ENCODE assay signal across 9 cellular contexts in genomic region chr2:24046599-24046929, GRCh38. TPM values are rescaled to one million over a fixed set of nuclear protein-coding genes. Genes with fewer than 3 reads are reported as not detected.
DNase-seq lines count a peak whose midpoint lies in the region; ATAC-seq and TF ChIP-seq lines count a peak whose summit lies in the region.
"Had no signal": no experiment of that assay in that cellular context is flagged by ENCODE, and none has a peak within 500 bp of the region (broad histone marks: within the 10 kb centered on the region; RNA-seq: fewer than 3 reads in every experiment).

No MANE protein-coding gene starts in this region.

- 0% methylated on average over 1 of the region's 2 CpGs for WGBS in HUES64
- 11% methylated on average over 2 of the region's 2 CpGs for WGBS in mammary epithelial cell (ENCODE audit: low coverage, missing lambda C conversion rate)

- ATAC-seq in HG03097 (IDR thresholded peaks at IDR 0.05; ENCODE audit: low FRiP score, unreplicated experiment) (no peak), GM21367 (IDR thresholded peaks at IDR 0.05; ENCODE audit: unreplicated experiment) (no peak)

- DNase-seq in A673 (ENCODE audit: low spot score) (no peak), mammary epithelial cell (no peak), NCI-H1092 treated with DMSO at 0.1 percent for 48 hours (lab: John Stamatoyannopoulos, UW) (no peak), hepatic stellate cell (ENCODE audit: low spot score) (no peak)

- in situ Hi-C loops in mammary epithelial cell (cut with MboI; ENCODE audit: low sequenced_read_pairs in 2 of 2): no loop called here

- no peak overlapping the region for H2AFZ ChIP-seq in mammary epithelial cell (ENCODE audit: low read depth, low read length)

- POLR2A ChIA-PET in A673 (lab: Charles Lee; ENCODE audit: low non-redundant PET): no interaction called here

- H4K20me1 ChIP-seq in mammary epithelial cell (ENCODE audit: insufficient read depth, low read length): no peaks in the 10 kb centered on the region

- peak overlapping the region; percentile 68 for H3K4me2 ChIP-seq in mammary epithelial cell (ENCODE audit: insufficient read depth, low read depth, low read length)

- BruUV-seq in A673 (replicated peaks; lab: Mats Ljungman, UMichigan) (no TSS peak), mammary epithelial cell (replicated peaks; lab: Mats Ljungman, UMichigan) (no TSS peak)

- no peaks in the 10 kb centered on the region for H3K9me3 ChIP-seq in A673 (ENCODE audit: low read depth, low read length, poor library complexity, severe bottlenecking)
- H3K9me3 ChIP-seq in HUES64 (ENCODE audit: insufficient read depth, low read depth, low read length): no peaks in the 10 kb centered on the region
- H3K9me3 ChIP-seq in mammary epithelial cell (replicated peaks; ENCODE audit: insufficient read depth, low read length): no peaks in the 10 kb centered on the region
- H3K9me3 ChIP-seq in muscle layer of duodenum (ENCODE audit: control insufficient read depth in 1 of 2, low read length in 2 of 2): no peaks in the 10 kb centered on the region

- H3K27ac ChIP-seq in A673 (ENCODE audit: low read depth, low read length, poor library complexity, severe bottlenecking): peak overlapping the region; percentile 62
- H3K27ac ChIP-seq in HUES64 (ENCODE audit: low read depth, low read length): no peak overlapping the region
- no peak overlapping the region for H3K27ac ChIP-seq in mammary epithelial cell (ENCODE audit: insufficient read depth, low read depth, low read length)
- H3K27ac ChIP-seq in muscle layer of duodenum (ENCODE audit: low read length): peak overlapping the region; percentile 67

- H3K27me3 ChIP-seq in A673 (replicated peaks; ENCODE audit: insufficient read depth, low read depth, low read length, poor library complexity) (no peaks in the 10 kb centered on the region), HUES64 (ENCODE audit: insufficient read depth, low read length) (no peaks in the 10 kb centered on the region), mammary epithelial cell (ENCODE audit: insufficient read depth, low read length) (no peaks in the 10 kb centered on the region), muscle layer of duodenum (ENCODE audit: low read depth, low read length) (no peaks in the 10 kb centered on the region)

- peaks cover 17% of the 10 kb centered on the region for H3K4me1 ChIP-seq in A673 (ENCODE audit: insufficient read depth, low read length, poor library complexity, severe bottlenecking)
- H3K4me1 ChIP-seq in HUES64 (ENCODE audit: insufficient read depth, low read length): peaks cover 10% of the 10 kb centered on the region
- peaks cover 8% of the 10 kb centered on the region for H3K4me1 ChIP-seq in mammary epithelial cell (ENCODE audit: insufficient read depth, low read length)
- H3K4me1 ChIP-seq in muscle layer of duodenum (ENCODE audit: control insufficient read depth in 1 of 2, insufficient read depth in 2 of 2, low read length in 2 of 2): peaks cover 3 to 17% of the 10 kb centered on the region in 2 donors

- CTCF ChIA-PET in A673 (lab: Charles Lee) (interaction anchor here (1.5 kb wide), 1 partner anchor 37 kb away, joined by 9 read pairs; the partner anchor contains the start of gene TP53I3), mammary epithelial cell (lab: Charles Lee; ENCODE audit: low non-redundant PET) (no interaction called here)

- H3K79me2 ChIP-seq in mammary epithelial cell (ENCODE audit: insufficient read depth, low read length): peaks cover 23% of the 10 kb centered on the region

- H3K4me3 ChIP-seq in A673 (ENCODE audit: low read depth, low read length, poor library complexity, severe bottlenecking) (peak overlapping the region; percentile 81), HUES64 (ENCODE audit: low read length) (peak overlapping the region; percentile 89), mammary epithelial cell (replicated peaks in 1 of 3; ENCODE audit: insufficient read depth in 1 of 3, low read depth in 2 of 3, low read length in 3 of 3) (peak overlapping the region; percentile 62 to 72 (median 62)), muscle layer of duodenum (ENCODE audit: low read depth in 1 of 2, low read length in 2 of 2) (peak overlapping the region; percentile 82 to 88)

- intact Hi-C loops in A673 (cut with micrococcal nuclease; ENCODE audit: unreplicated experiment) (no loop called here), mammary epithelial cell (cut with micrococcal nuclease) (loop anchor here (2.0 kb wide), 1 partner anchor 32 kb away; no protein-coding TSS in a partner anchor)

- TF ChIP-seq CTCF in A673 (conservative IDR thresholded peaks at IDR 0.05; ENCODE audit: low read depth, low read length): no peak
- no peak for TF ChIP-seq CTCF in mammary epithelial cell (conservative IDR thresholded peaks at IDR 0.05 in 1 of 2, IDR thresholded peaks at IDR 0.05 in 1 of 2; ENCODE audit: extremely low read depth in 1 of 2, insufficient read depth in 1 of 2, low read depth in 1 of 2, low read length in 2 of 2)

- H3K36me3 ChIP-seq in A673 (ENCODE audit: insufficient read depth, low read length, poor library complexity, severe bottlenecking): no peaks in the 10 kb centered on the region
- H3K36me3 ChIP-seq in HUES64 (ENCODE audit: insufficient read depth, low read length): peaks cover 7% of the 10 kb centered on the region
- H3K36me3 ChIP-seq in mammary epithelial cell (ENCODE audit: insufficient read depth, low read length): no peaks in the 10 kb centered on the region
- no peaks in the 10 kb centered on the region for H3K36me3 ChIP-seq in muscle layer of duodenum (ENCODE audit: control insufficient read depth in 1 of 2, insufficient read depth in 2 of 2, low read length in 2 of 2)

- dilution Hi-C loops in mammary epithelial cell (cut with HindIII; ENCODE audit: low sequenced_read_pairs): no loop called here

- H3K9ac ChIP-seq in HUES64 (ENCODE audit: low read depth, low read length) (peak overlapping the region; percentile 71; the same call in 1 of the 2 replicates), mammary epithelial cell (ENCODE audit: insufficient read depth, low read length) (no peak overlapping the region)

RNA-seq across cellular contexts. Expression of gene WDCP, which starts 0.6 kb away (rescaled TPM):
- total RNA-seq in A673 (2021): 26.6 and 30.8 TPM in 2 replicates
- polyA plus RNA-seq in HUES64 (2013, experiment 1 of 2): 17.7 TPM
- 17.6 TPM for polyA plus RNA-seq in HUES64 (2013, experiment 2 of 2)
- total RNA-seq in mammary epithelial cell: 10 to 100 TPM in 1 of 2 donors, 1 to 10 TPM in 1; 9.0 to 10.1 TPM
- 10.2 TPM for polyA plus RNA-seq in mammary epithelial cell
- 16.4 TPM for polyA minus RNA-seq in mammary epithelial cell

RNA-seq across cellular contexts. Expression of gene FKBP1B, which starts 3.0 kb away (rescaled TPM):
- total RNA-seq in A673 (2021): 2.9 and 3.7 TPM in 2 replicates
- 44.8 TPM for polyA plus RNA-seq in HUES64 (2013, experiment 1 of 2)
- 51.1 TPM for polyA plus RNA-seq in HUES64 (2013, experiment 2 of 2)
- total RNA-seq in mammary epithelial cell: 10 to 100 TPM; 15.3 to 20.9 TPM
- 45.1 TPM for polyA plus RNA-seq in mammary epithelial cell
- 25.6 TPM for polyA minus RNA-seq in mammary epithelial cell

RNA-seq across cellular contexts. Expression of gene SF3B6, which starts 29.6 kb away (rescaled TPM):
- total RNA-seq in A673 (2021): 123 and 130 TPM in 2 replicates
- 129 TPM for polyA plus RNA-seq in HUES64 (2013, experiment 1 of 2)
- 153 TPM for polyA plus RNA-seq in HUES64 (2013, experiment 2 of 2)
- 100 to 1,000 TPM; 101 to 106 TPM for total RNA-seq in mammary epithelial cell
- polyA plus RNA-seq in mammary epithelial cell: 156 TPM
- polyA minus RNA-seq in mammary epithelial cell: 37.1 TPM

RNA-seq across cellular contexts. Expression of gene MFSD2B, which starts 36.7 kb away (rescaled TPM):
- total RNA-seq in A673 (2021) (0.42 TPM in 1 of 2 replicates, not detected in the other), mammary epithelial cell (under 1 TPM in 1 of 2 donors, not detected in 1; under 0.01 TPM)
- polyA plus RNA-seq in HUES64 (2013, experiment 1 of 2): 0.45 TPM
- 0.32 TPM for polyA plus RNA-seq in HUES64 (2013, experiment 2 of 2)
- not detected for polyA plus RNA-seq in mammary epithelial cell
- not detected for polyA minus RNA-seq in mammary epithelial cell
- total RNA-seq: HT1080 had no signal

RNA-seq across cellular contexts. Expression of gene TP53I3, which starts 38.1 kb away (rescaled TPM):
- total RNA-seq in A673 (2021) (2.8 and 3.0 TPM in 2 replicates), mammary epithelial cell (10 to 100 TPM; 75.3 to 85.8 TPM)
- polyA plus RNA-seq in HUES64 (2013, experiment 1 of 2): 39.8 TPM
- polyA plus RNA-seq in HUES64 (2013, experiment 2 of 2): 33.8 TPM
- polyA plus RNA-seq in mammary epithelial cell: 89.8 TPM
- 68.7 TPM for polyA minus RNA-seq in mammary epithelial cell

Comparison
In these comparisons a context has a peak if more than half of its experiments do, and no peak if none do; other contexts are left out.
1. H3K27ac ChIP-seq: peak in A673 (single experiment) and muscle layer of duodenum (single experiment); none in HUES64 (single experiment) and mammary epithelial cell (single experiment).
2. Peak in every context shown above with its lines, with median percentiles within 50 percentile points of each other: H3K4me3 ChIP-seq.